ENCODE assay signal across 24 cellular contexts in the genomic region with DNA sequence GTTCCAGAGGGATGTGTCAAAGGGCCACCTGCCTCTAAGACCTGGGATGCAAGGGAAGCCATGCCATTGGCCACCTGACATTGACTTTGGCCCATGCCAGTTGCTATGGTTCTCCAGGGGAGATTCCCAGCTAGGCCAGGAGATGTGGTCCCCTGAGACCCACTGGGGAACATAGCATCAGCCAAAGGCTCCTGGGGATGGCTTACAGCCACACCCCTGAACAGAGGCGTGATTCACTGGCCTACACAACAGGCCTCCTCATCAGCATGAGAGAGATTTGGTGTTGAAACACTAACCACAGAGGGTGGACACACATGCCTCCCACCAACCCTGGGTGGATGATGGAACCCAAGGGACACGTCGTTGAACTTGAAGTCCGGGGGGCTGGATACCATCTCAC. TPM values are rescaled to one million over a fixed set of nuclear protein-coding genes. Genes with fewer than 3 reads are reported as not detected.
"Had no signal": no experiment of that assay in that cellular context is flagged by ENCODE, and none has a peak within 500 bp of the region (broad histone marks: within the 10 kb centered on the region; RNA-seq: fewer than 3 reads in every experiment).

No MANE protein-coding gene starts in this region.

- H3K4me2 ChIP-seq: neural progenitor cell had no signal

- H3K36me3 ChIP-seq: neural progenitor cell had no signal

- H3K27me3 ChIP-seq: adrenal gland, pancreas, testis, upper lobe of left lung had no signal

- H3K4me1 Mint-ChIP-seq: activated CD4-positive, alpha-beta T cell treated with anti-CD3 and anti-CD28 coated beads for 36 hours; activated naive CD4-positive, alpha-beta T cell treated with anti-CD3 and anti-CD28 coated beads, Interleukin-2, amount 50 U/mL, for 24 hours; mesothelial cell of epicardium; neural progenitor cell had no signal

- H3K4me3 ChIP-seq: adrenal gland, esophagus squamous epithelium, gastroesophageal sphincter, heart right ventricle, lower lobe of right lung, neural progenitor cell, pancreas, spleen, testis, upper lobe of left lung had no signal

- H3K4me1 ChIP-seq: gastroesophageal sphincter, heart right ventricle, neural progenitor cell, pancreas, testis had no signal

- H3K9me3 Mint-ChIP-seq: activated CD4-positive, alpha-beta memory T cell treated with anti-CD3 and anti-CD28 coated beads, Interleukin-2, amount 10 ng/mL, durations not matched to agents 7 days and 5 days; activated naive CD4-positive, alpha-beta T cell treated with anti-CD3 and anti-CD28 coated beads, Interleukin-2, amount 50 U/mL, for 24 hours; central memory CD8-positive, alpha-beta T cell; mesothelial cell of epicardium; neural progenitor cell; stimulated activated naive CD8-positive, alpha-beta T cell treated with anti-CD3 and anti-CD28 coated beads, Interleukin-15, amount 100 ng/mL, for 72 hours had no signal

- H3K27ac ChIP-seq: adrenal gland, esophagus squamous epithelium, gastroesophageal sphincter, heart right ventricle, lower lobe of right lung, neural progenitor cell, pancreas, spleen, testis, upper lobe of left lung, VCaP had no signal

- H3K9ac ChIP-seq: neural progenitor cell had no signal

- H3K9me3 ChIP-seq: adrenal gland, esophagus squamous epithelium, gastroesophageal sphincter, heart right ventricle, lower lobe of right lung, pancreas, spleen, testis, upper lobe of left lung had no signal

- H2AFZ ChIP-seq: neural progenitor cell had no signal

- H3K36me3 Mint-ChIP-seq: activated naive CD4-positive, alpha-beta T cell treated with anti-CD3 and anti-CD28 coated beads, Interleukin-2, amount 50 U/mL, for 24 hours; neural progenitor cell had no signal

- H3K4me3 Mint-ChIP-seq: activated CD4-positive, alpha-beta memory T cell treated with anti-CD3 and anti-CD28 coated beads, Interleukin-2, amount 10 ng/mL, durations not matched to agents 7 days and 5 days; activated CD4-positive, alpha-beta T cell treated with anti-CD3 and anti-CD28 coated beads for 36 hours; activated naive CD4-positive, alpha-beta T cell treated with anti-CD3 and anti-CD28 coated beads, Interleukin-2, amount 50 U/mL, for 24 hours; central memory CD8-positive, alpha-beta T cell; mesothelial cell of epicardium; neural progenitor cell; stimulated activated naive CD8-positive, alpha-beta T cell treated with anti-CD3 and anti-CD28 coated beads, Interleukin-15, amount 100 ng/mL, for 72 hours had no signal

- H3K27ac Mint-ChIP-seq: activated CD4-positive, alpha-beta memory T cell treated with anti-CD3 and anti-CD28 coated beads, Interleukin-2, amount 10 ng/mL, durations not matched to agents 7 days and 5 days; activated CD4-positive, alpha-beta T cell treated with anti-CD3 and anti-CD28 coated beads for 36 hours; activated naive CD4-positive, alpha-beta T cell treated with anti-CD3 and anti-CD28 coated beads, Interleukin-2, amount 50 U/mL, for 24 hours; mesothelial cell of epicardium; neural progenitor cell; stimulated activated naive CD8-positive, alpha-beta T cell treated with anti-CD3 and anti-CD28 coated beads, Interleukin-15, amount 100 ng/mL, for 72 hours had no signal

- ATAC-seq: activated CD4-positive, alpha-beta T cell treated with anti-CD3 and anti-CD28 coated beads for 36 hours; gastroesophageal sphincter; heart right ventricle; left colon; lower lobe of right lung; pancreas; sciatic nerve; stimulated activated naive CD8-positive, alpha-beta T cell treated with anti-CD3 and anti-CD28 coated beads, Interleukin-15, amount 100 ng/mL, for 72 hours had no signal

- DNase-seq: activated CD4-positive, alpha-beta memory T cell treated with anti-CD3 and anti-CD28 coated beads, Interleukin-2, amount 10 ng/mL, durations not matched to agents 7 days and 5 days; activated CD4-positive, alpha-beta T cell treated with anti-CD3 and anti-CD28 coated beads for 36 hours; activated effector memory CD4-positive, alpha-beta T cell treated with anti-CD3 and anti-CD28 coated beads, Interleukin-2, amount 50 U/mL, for 16 hours; activated T-cell treated with anti-CD3 and anti-CD28 coated beads, Interleukin-2, amount 50 U/mL, for 48 hours; adrenal gland; cortex of kidney; effector CD4-positive, alpha-beta T cell; esophagus squamous epithelium; heart right ventricle; left colon; lower lobe of right lung; spleen; stimulated activated naive CD8-positive, alpha-beta T cell treated with anti-CD3 and anti-CD28 coated beads, Interleukin-15, amount 100 ng/mL, for 72 hours; T-helper 9 cell; testis; upper lobe of left lung had no signal

RNA-seq across cellular contexts. Expression of a gene that starts 33.6 kb away (rescaled TPM):
- total RNA-seq: activated CD4-positive, alpha-beta T cell treated with anti-CD3 and anti-CD28 coated beads for 36 hours had no signal
